In the genomic region with DNA sequence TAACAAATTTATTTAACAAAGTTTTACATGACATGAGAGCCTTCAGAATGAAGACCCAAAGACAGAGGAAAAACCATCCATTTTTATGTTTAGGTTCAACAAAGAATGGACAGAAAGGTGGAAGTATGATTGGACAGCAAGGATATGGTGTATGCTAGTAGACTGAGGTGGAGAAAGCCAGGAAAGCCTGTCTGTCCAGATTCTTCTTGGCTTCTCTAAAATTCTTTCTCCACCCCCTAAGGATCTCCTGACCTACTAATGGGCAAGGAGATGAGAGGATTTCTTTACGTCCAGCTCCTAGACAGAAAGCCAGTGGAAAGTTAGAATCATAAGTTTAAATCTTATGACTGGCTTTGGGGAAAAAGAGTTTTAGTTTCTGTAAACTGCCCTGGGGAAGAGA, we compare ENCODE assay signal across 19 cellular contexts. TPM values are rescaled to one million over a fixed set of nuclear protein-coding genes. Genes with fewer than 3 reads are reported as not detected.
DNase-seq lines count a peak whose midpoint lies in the region; ATAC-seq, FAIRE-seq and TF ChIP-seq lines count a peak whose summit lies in the region.
"Had no signal": no experiment of that assay in that cellular context is flagged by ENCODE, and none has a peak within 500 bp of the region (broad histone marks: within the 10 kb centered on the region; RNA-seq: fewer than 3 reads in every experiment).

No MANE protein-coding gene starts in this region.

- no peak for TF ChIP-seq CTCF in HFFc6 (IDR thresholded peaks at IDR 0.05)
- TF ChIP-seq CTCF in osteocyte (IDR thresholded peaks at IDR 0.05): no peak
- TF ChIP-seq CTCF in pancreas (IDR thresholded peaks at IDR 0.05): no peak

- no peak overlapping the region for H3K4me3 ChIP-seq in pancreas
- H3K4me3 ChIP-seq: breast epithelium, left ventricle myocardium inferior, stomach, upper lobe of right lung had no signal

- no peaks in the 10 kb centered on the region for H3K9me3 ChIP-seq in pancreas
- H3K9me3 ChIP-seq: breast epithelium, left ventricle myocardium inferior, stomach, upper lobe of right lung had no signal

- intact Hi-C loops in Right ventricle myocardium inferior (cut with DNase I) (loop anchor here (5.0 kb wide), 1 partner anchor 508 kb away; the partner anchor contains the start of gene BARD1), pancreas (cut with DNase I) (no loop called here)

- ATAC-seq in activated T-cell treated with anti-CD3 and anti-CD28 coated beads, Interleukin-2, amount 50 U/mL, for 72 hours (replicated peaks in 1 of 2): no peak
- ATAC-seq in activated naive CD8-positive, alpha-beta T cell treated with anti-CD3 and anti-CD28 coated beads, Interleukin-2, amount 10 ng/mL, durations not matched to agents 7 days and 5 days (ENCODE audit: low read depth): no peak
- ATAC-seq in HG02884 (IDR thresholded peaks at IDR 0.05; ENCODE audit: unreplicated experiment) (no peak), Right ventricle myocardium inferior (no peak), pancreas (no peak)
- ATAC-seq: HCT116, sciatic nerve, upper lobe of right lung had no signal

- peak overlapping the region; percentile 93 for H3K27ac Mint-ChIP-seq in activated T-cell treated with anti-CD3 and anti-CD28 coated beads, Interleukin-2, amount 50 U/mL, for 72 hours
- H3K27ac Mint-ChIP-seq in HFFc6: 0 out of 2 replicates have a peak overlapping the region, but pooled peaks have one; percentile 1
- peak overlapping the region; percentile 36 for H3K27ac Mint-ChIP-seq in activated naive CD8-positive, alpha-beta T cell treated with anti-CD3 and anti-CD28 coated beads, Interleukin-2, amount 10 ng/mL, durations not matched to agents 7 days and 5 days
- H3K27ac Mint-ChIP-seq in osteocyte (ENCODE audit: unreplicated experiment): peak overlapping the region; percentile 2

- H3K4me3 Mint-ChIP-seq in activated T-cell treated with anti-CD3 and anti-CD28 coated beads, Interleukin-2, amount 50 U/mL, for 72 hours: peak overlapping the region; percentile 17 to 47
- no peak overlapping the region for H3K4me3 Mint-ChIP-seq in HFFc6
- no peak overlapping the region for H3K4me3 Mint-ChIP-seq in activated naive CD8-positive, alpha-beta T cell treated with anti-CD3 and anti-CD28 coated beads, Interleukin-2, amount 10 ng/mL, durations not matched to agents 7 days and 5 days
- no peak overlapping the region for H3K4me3 Mint-ChIP-seq in osteocyte (ENCODE audit: unreplicated experiment)

- H3K9me3 Mint-ChIP-seq in activated T-cell treated with anti-CD3 and anti-CD28 coated beads, Interleukin-2, amount 50 U/mL, for 72 hours: no peaks in the 10 kb centered on the region
- no peaks in the 10 kb centered on the region for H3K9me3 Mint-ChIP-seq in HFFc6
- H3K9me3 Mint-ChIP-seq in activated naive CD8-positive, alpha-beta T cell treated with anti-CD3 and anti-CD28 coated beads, Interleukin-2, amount 10 ng/mL, durations not matched to agents 7 days and 5 days: no peaks in the 10 kb centered on the region
- no peaks in the 10 kb centered on the region for H3K9me3 Mint-ChIP-seq in osteocyte (ENCODE audit: unreplicated experiment)

- no peak for FAIRE-seq in pancreas (lab: Jason Lieb, UNC)

- POLR2A ChIA-PET in activated naive CD8-positive, alpha-beta T cell treated with anti-CD3 and anti-CD28 coated beads, Interleukin-2, amount 10 ng/mL, durations not matched to agents 7 days and 5 days (lab: Charles Lee): no interaction called here

- 76 to 87% methylated on average over 1 of the region's 1 CpG for WGBS in pancreas, 2 donors

- DNase-seq in activated T-cell treated with anti-CD3 and anti-CD28 coated beads, Interleukin-2, amount 50 U/mL, for 72 hours: no peak
- no peak for DNase-seq in activated T-cell treated with anti-CD3 and anti-CD28 coated beads, Interleukin-2, amount 50 U/mL, for 1 hour
- DNase-seq in HFFc6: no peak
- no peak for DNase-seq in activated naive CD8-positive, alpha-beta T cell treated with anti-CD3 and anti-CD28 coated beads, Interleukin-2, amount 10 ng/mL, durations not matched to agents 7 days and 5 days
- DNase-seq in osteocyte (ENCODE audit: extremely low spot score, unreplicated experiment): no peak
- DNase-seq in Right ventricle myocardium inferior (ENCODE audit: missing footprints): no peak
- no peak for DNase-seq in pancreas
- DNase-seq: erythroblast, left ventricle myocardium inferior, NCI-H1417 treated with DMSO at 0.1 percent for 48 hours, NCI-H69, OCI-M1, stomach, T-helper 9 cell, upper lobe of right lung had no signal

- no peak overlapping the region for H3K27ac ChIP-seq in pancreas
- H3K27ac ChIP-seq: breast epithelium, left ventricle myocardium inferior, stomach, upper lobe of right lung had no signal

- H3K36me3 ChIP-seq in pancreas: peaks cover 0 to 10% (median 0%) of the 10 kb centered on the region in 3 donors
- H3K36me3 ChIP-seq: breast epithelium had no signal

- H3K36me3 Mint-ChIP-seq in activated T-cell treated with anti-CD3 and anti-CD28 coated beads, Interleukin-2, amount 50 U/mL, for 72 hours (ENCODE audit: insufficient read depth in 2 of 2): peaks cover 7 to 22% of the 10 kb centered on the region in 2 donors
- peaks cover 34% of the 10 kb centered on the region for H3K36me3 Mint-ChIP-seq in HFFc6 (ENCODE audit: low read depth)
- H3K36me3 Mint-ChIP-seq in activated naive CD8-positive, alpha-beta T cell treated with anti-CD3 and anti-CD28 coated beads, Interleukin-2, amount 10 ng/mL, durations not matched to agents 7 days and 5 days: peaks cover 36% of the 10 kb centered on the region
- peaks cover 29% of the 10 kb centered on the region for H3K36me3 Mint-ChIP-seq in osteocyte (ENCODE audit: unreplicated experiment)

- H3K27me3 Mint-ChIP-seq in activated T-cell treated with anti-CD3 and anti-CD28 coated beads, Interleukin-2, amount 50 U/mL, for 72 hours (ENCODE audit: low read depth): no peaks in the 10 kb centered on the region
- H3K27me3 Mint-ChIP-seq in HFFc6 (ENCODE audit: insufficient read depth) (peaks cover 3% of the 10 kb centered on the region), osteocyte (ENCODE audit: unreplicated experiment) (no peaks in the 10 kb centered on the region)
- H3K27me3 Mint-ChIP-seq in activated naive CD8-positive, alpha-beta T cell treated with anti-CD3 and anti-CD28 coated beads, Interleukin-2, amount 10 ng/mL, durations not matched to agents 7 days and 5 days: no peaks in the 10 kb centered on the region

- H3K27me3 ChIP-seq in pancreas: no peaks in the 10 kb centered on the region
- H3K27me3 ChIP-seq: breast epithelium, stomach, upper lobe of right lung had no signal

- peaks cover 0 to 13% (median 0%) of the 10 kb centered on the region in 3 donors for H3K4me1 ChIP-seq in pancreas
- H3K4me1 ChIP-seq: breast epithelium had no signal

- peaks cover 39% of the 10 kb centered on the region for H3K4me1 Mint-ChIP-seq in activated T-cell treated with anti-CD3 and anti-CD28 coated beads, Interleukin-2, amount 50 U/mL, for 72 hours (ENCODE audit: low read depth)
- H3K4me1 Mint-ChIP-seq in HFFc6 (ENCODE audit: low read depth) (peaks cover 35% of the 10 kb centered on the region), osteocyte (ENCODE audit: unreplicated experiment) (peaks cover 38% of the 10 kb centered on the region)
- peaks cover 29% of the 10 kb centered on the region for H3K4me1 Mint-ChIP-seq in activated naive CD8-positive, alpha-beta T cell treated with anti-CD3 and anti-CD28 coated beads, Interleukin-2, amount 10 ng/mL, durations not matched to agents 7 days and 5 days

RNA-seq across cellular contexts. Expression of gene ATIC, which starts 3.0 kb away (rescaled TPM):
- total RNA-seq in activated T-cell treated with anti-CD3 and anti-CD28 coated beads, Interleukin-2, amount 50 U/mL, for 72 hours: 100 to 1,000 TPM; 189 to 237 TPM
- total RNA-seq in HFFc6 (2021; fragmentation: NEBNext Ultra II Directional; extraction: Animal tissue kit (Norgen Biotek cat#: 25700)): 100 to 1,000 TPM; 137 to 156 (median 150) TPM
- total RNA-seq in activated naive CD8-positive, alpha-beta T cell treated with anti-CD3 and anti-CD28 coated beads, Interleukin-2, amount 10 ng/mL, durations not matched to agents 7 days and 5 days: 100 to 1,000 TPM; 117 to 120 TPM
- total RNA-seq in osteocyte (89.7 and 97.3 TPM in 2 replicates), Right ventricle myocardium inferior (55.0 TPM), pancreas (10 to 100 TPM; 38.6 to 53.7 (median 45.6) TPM)
- 10 to 100 TPM; 43.9 to 73.2 TPM for polyA plus RNA-seq in pancreas

Comparison
In these comparisons a context has a peak if more than half of its experiments do, and no peak if none do; other contexts are left out.
1. H3K27ac Mint-ChIP-seq: peak in every context shown above with its lines; median percentile 93 in activated T-cell treated with anti-CD3 and anti-CD28 coated beads, Interleukin-2, amount 50 U/mL, for 72 hours; 36 in activated naive CD8-positive, alpha-beta T cell treated with anti-CD3 and anti-CD28 coated beads, Interleukin-2, amount 10 ng/mL, durations not matched to agents 7 days and 5 days; 2 in osteocyte; 1 in HFFc6.
2. H3K4me3 Mint-ChIP-seq: peak in activated T-cell treated with anti-CD3 and anti-CD28 coated beads, Interleukin-2, amount 50 U/mL, for 72 hours (2 of 2); none in HFFc6 (single experiment), activated naive CD8-positive, alpha-beta T cell treated with anti-CD3 and anti-CD28 coated beads, Interleukin-2, amount 10 ng/mL, durations not matched to agents 7 days and 5 days (single experiment) and osteocyte (single experiment).